8 cellular contexts compared by ENCODE assay signal in genomic region chr3:194672876-194673275, GRCh38. TPM values are rescaled to one million over a fixed set of nuclear protein-coding genes. Genes with fewer than 3 reads are reported as not detected.
DNase-seq lines count a peak whose midpoint lies in the region; TF ChIP-seq lines count a peak whose summit lies in the region.

No MANE protein-coding gene starts in this region.

- peak overlapping the region; percentile 23 for H3K9ac ChIP-seq in muscle layer of colon (ENCODE audit: low read length)

- CTCF ChIA-PET in CD4-positive, alpha-beta memory T cell (lab: Charles Lee; ENCODE audit: partially characterized antibody): interaction anchor here (1.1 to 12.8 kb wide), 9 partner anchors 13 to 597 kb away, joined by 3 to 281 read pairs (median 18); partner anchors contain the start of genes FAM43A, TMEM44 and XXYLT1

- H3K4me3 Mint-ChIP-seq in CD4-positive, alpha-beta memory T cell: peak overlapping the region; percentile 71 to 99 (median 98)

- H3K9me3 ChIP-seq in CD4-positive, alpha-beta memory T cell (ENCODE audit: control insufficient read depth in 1 of 2, low read length in 2 of 2): no peaks in the 10 kb centered on the region
- no peaks in the 10 kb centered on the region for H3K9me3 ChIP-seq in muscle layer of colon (ENCODE audit: low read length)

- POLR2A ChIA-PET in CD4-positive, alpha-beta memory T cell (lab: Charles Lee; ENCODE audit: partially characterized antibody): interaction anchor here (1.0 to 10.1 kb wide), 15 partner anchors 11 to 1223 kb away, joined by 3 to 262 read pairs (median 5); partner anchors contain the start of genes ACAP2, FAM43A, PPP1R2 and TMEM44

- no peak for DNase-seq in CD4-positive, alpha-beta memory T cell
- DNase-seq in NCI-H2029 (lab: John Stamatoyannopoulos, UW): peak; percentile 15
- DNase-seq in choroid plexus epithelial cell (ENCODE audit: low read depth): no peak
- DNase-seq in NOMO-1 treated with DMSO at 0.1 percent for 48 hours (lab: John Stamatoyannopoulos, UW; ENCODE audit: unreplicated experiment): no peak
- DNase-seq in NCI-H1105 treated with DMSO at 0.1 percent for 48 hours (lab: John Stamatoyannopoulos, UW): no peak
- no peak for DNase-seq in COR-L47 (lab: John Stamatoyannopoulos, UW)
- no peak for DNase-seq in SIG-M5 (lab: John Stamatoyannopoulos, UW)

- H3K4me3 ChIP-seq in CD4-positive, alpha-beta memory T cell (ENCODE audit: low read length in 2 of 2): peak overlapping the region; percentile 85 to 88
- H3K4me3 ChIP-seq in choroid plexus epithelial cell (ENCODE audit: low read depth, low read length) (peak overlapping the region; percentile 86), muscle layer of colon (ENCODE audit: low read depth in 1 of 2, low read length in 2 of 2) (peak overlapping the region; percentile 22 to 92)

- peaks cover 15 to 30% of the 10 kb centered on the region in 2 donors for H3K36me3 Mint-ChIP-seq in CD4-positive, alpha-beta memory T cell

- H3K27ac ChIP-seq in CD4-positive, alpha-beta memory T cell (ENCODE audit: low read depth, low read length): peak overlapping the region; percentile 95
- H3K27ac ChIP-seq in muscle layer of colon (ENCODE audit: low read depth, low read length): peak overlapping the region; percentile 88

- peaks cover 32% of the 10 kb centered on the region for H3K4me1 ChIP-seq in CD4-positive, alpha-beta memory T cell (ENCODE audit: insufficient read depth, low read length)
- H3K4me1 ChIP-seq in muscle layer of colon (ENCODE audit: insufficient read depth, low read length): peaks cover 11% of the 10 kb centered on the region

- H3K27me3 Mint-ChIP-seq in CD4-positive, alpha-beta memory T cell: peaks cover 0 to 4% of the 10 kb centered on the region in 2 donors

- no peak for TF ChIP-seq CTCF in choroid plexus epithelial cell (conservative IDR thresholded peaks at IDR 0.05; ENCODE audit: low read depth, low read length)

- H3K4me1 Mint-ChIP-seq in CD4-positive, alpha-beta memory T cell: peaks cover 24 to 52% (median 37%) of the 10 kb centered on the region in 4 donors

- intact Hi-C loops in CD4-positive, alpha-beta memory T cell (cut with micrococcal nuclease): loop anchor here (1.0 to 5.0 kb wide), 4 partner anchors 12 to 587 kb away; partner anchors contain the start of genes ATP13A3 and FAM43A

- H3K9me3 Mint-ChIP-seq in CD4-positive, alpha-beta memory T cell: peaks cover 0 to 2% (median 0%) of the 10 kb centered on the region in 8 donors

- H3K27ac Mint-ChIP-seq in CD4-positive, alpha-beta memory T cell: peak overlapping the region; percentile 3 to 99 (median 99)

- no peaks in the 10 kb centered on the region for H3K27me3 ChIP-seq in CD4-positive, alpha-beta memory T cell (ENCODE audit: insufficient read depth, low read length)
- no peaks in the 10 kb centered on the region for H3K27me3 ChIP-seq in muscle layer of colon (ENCODE audit: control insufficient read depth in 1 of 2, insufficient read depth in 2 of 2, low read length in 2 of 2)

- H3K36me3 ChIP-seq in CD4-positive, alpha-beta memory T cell (ENCODE audit: insufficient read depth, low read length): peaks cover 16% of the 10 kb centered on the region
- H3K36me3 ChIP-seq in muscle layer of colon (ENCODE audit: insufficient read depth, low read length): peaks cover 15% of the 10 kb centered on the region

RNA-seq across cellular contexts. Expression of gene LSG1, which starts 0.9 kb away (rescaled TPM):
- 10 to 100 TPM; 48.4 to 49.5 TPM for total RNA-seq in CD4-positive, alpha-beta memory T cell
- 10 to 100 TPM in 1 of 2 donors, 1 to 10 TPM in 1; 9.6 to 36.3 TPM for polyA plus RNA-seq in CD4-positive, alpha-beta memory T cell

RNA-seq across cellular contexts. Expression of gene FAM43A, which starts 12.8 kb away (rescaled TPM):
- 1 to 10 TPM; 9.4 to 9.9 TPM for total RNA-seq in CD4-positive, alpha-beta memory T cell
- 1 to 10 TPM in 1 of 2 donors, under 1 TPM in 1; 0.34 to 6.0 TPM for polyA plus RNA-seq in CD4-positive, alpha-beta memory T cell

RNA-seq across cellular contexts. Expression of gene TMEM44, which starts 39.7 kb away (rescaled TPM):
- total RNA-seq in CD4-positive, alpha-beta memory T cell: 1 to 10 TPM; 1.9 to 2.1 TPM
- 1 to 10 TPM in 1 of 2 donors, not detected in 1; 1.3 TPM for polyA plus RNA-seq in CD4-positive, alpha-beta memory T cell
